Comparison of ENCODE assay signal across 1 cellular context in the genomic region with DNA sequence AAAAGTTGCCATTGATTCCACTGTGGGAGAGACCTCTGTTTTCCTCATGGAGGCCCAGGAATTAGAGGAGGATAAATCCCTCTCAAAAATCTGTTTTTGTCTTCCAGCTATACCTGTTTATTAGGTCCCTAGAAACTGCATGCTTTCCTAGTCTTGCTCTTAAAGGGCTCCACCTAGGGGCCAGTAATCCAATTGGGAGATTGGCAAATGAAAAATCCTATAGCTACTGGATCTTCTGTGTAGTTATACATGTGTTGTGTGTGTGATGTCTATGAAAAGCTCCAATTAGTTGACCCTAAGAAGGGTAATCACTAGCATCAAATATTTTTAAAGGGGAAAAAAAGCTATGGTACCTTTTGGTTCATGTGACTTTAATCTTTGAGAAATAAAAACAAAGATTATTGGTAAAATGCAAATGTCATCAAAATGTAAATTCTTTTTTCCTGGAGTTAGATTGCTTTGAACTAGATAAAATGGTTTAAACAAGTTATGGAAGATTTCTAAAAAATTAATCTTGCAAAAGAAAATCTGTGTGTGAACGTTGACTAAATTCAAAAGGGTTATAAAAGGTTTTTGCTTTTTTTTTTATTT.
TF ChIP-seq lines count a peak whose summit lies in the region.

No MANE protein-coding gene starts in this region.

TF ChIP-seq in GM23338, 12 proteins besides CTCF, POLR2A, EP300 and RAD21:
- TF ChIP-seq, protein P1, sequence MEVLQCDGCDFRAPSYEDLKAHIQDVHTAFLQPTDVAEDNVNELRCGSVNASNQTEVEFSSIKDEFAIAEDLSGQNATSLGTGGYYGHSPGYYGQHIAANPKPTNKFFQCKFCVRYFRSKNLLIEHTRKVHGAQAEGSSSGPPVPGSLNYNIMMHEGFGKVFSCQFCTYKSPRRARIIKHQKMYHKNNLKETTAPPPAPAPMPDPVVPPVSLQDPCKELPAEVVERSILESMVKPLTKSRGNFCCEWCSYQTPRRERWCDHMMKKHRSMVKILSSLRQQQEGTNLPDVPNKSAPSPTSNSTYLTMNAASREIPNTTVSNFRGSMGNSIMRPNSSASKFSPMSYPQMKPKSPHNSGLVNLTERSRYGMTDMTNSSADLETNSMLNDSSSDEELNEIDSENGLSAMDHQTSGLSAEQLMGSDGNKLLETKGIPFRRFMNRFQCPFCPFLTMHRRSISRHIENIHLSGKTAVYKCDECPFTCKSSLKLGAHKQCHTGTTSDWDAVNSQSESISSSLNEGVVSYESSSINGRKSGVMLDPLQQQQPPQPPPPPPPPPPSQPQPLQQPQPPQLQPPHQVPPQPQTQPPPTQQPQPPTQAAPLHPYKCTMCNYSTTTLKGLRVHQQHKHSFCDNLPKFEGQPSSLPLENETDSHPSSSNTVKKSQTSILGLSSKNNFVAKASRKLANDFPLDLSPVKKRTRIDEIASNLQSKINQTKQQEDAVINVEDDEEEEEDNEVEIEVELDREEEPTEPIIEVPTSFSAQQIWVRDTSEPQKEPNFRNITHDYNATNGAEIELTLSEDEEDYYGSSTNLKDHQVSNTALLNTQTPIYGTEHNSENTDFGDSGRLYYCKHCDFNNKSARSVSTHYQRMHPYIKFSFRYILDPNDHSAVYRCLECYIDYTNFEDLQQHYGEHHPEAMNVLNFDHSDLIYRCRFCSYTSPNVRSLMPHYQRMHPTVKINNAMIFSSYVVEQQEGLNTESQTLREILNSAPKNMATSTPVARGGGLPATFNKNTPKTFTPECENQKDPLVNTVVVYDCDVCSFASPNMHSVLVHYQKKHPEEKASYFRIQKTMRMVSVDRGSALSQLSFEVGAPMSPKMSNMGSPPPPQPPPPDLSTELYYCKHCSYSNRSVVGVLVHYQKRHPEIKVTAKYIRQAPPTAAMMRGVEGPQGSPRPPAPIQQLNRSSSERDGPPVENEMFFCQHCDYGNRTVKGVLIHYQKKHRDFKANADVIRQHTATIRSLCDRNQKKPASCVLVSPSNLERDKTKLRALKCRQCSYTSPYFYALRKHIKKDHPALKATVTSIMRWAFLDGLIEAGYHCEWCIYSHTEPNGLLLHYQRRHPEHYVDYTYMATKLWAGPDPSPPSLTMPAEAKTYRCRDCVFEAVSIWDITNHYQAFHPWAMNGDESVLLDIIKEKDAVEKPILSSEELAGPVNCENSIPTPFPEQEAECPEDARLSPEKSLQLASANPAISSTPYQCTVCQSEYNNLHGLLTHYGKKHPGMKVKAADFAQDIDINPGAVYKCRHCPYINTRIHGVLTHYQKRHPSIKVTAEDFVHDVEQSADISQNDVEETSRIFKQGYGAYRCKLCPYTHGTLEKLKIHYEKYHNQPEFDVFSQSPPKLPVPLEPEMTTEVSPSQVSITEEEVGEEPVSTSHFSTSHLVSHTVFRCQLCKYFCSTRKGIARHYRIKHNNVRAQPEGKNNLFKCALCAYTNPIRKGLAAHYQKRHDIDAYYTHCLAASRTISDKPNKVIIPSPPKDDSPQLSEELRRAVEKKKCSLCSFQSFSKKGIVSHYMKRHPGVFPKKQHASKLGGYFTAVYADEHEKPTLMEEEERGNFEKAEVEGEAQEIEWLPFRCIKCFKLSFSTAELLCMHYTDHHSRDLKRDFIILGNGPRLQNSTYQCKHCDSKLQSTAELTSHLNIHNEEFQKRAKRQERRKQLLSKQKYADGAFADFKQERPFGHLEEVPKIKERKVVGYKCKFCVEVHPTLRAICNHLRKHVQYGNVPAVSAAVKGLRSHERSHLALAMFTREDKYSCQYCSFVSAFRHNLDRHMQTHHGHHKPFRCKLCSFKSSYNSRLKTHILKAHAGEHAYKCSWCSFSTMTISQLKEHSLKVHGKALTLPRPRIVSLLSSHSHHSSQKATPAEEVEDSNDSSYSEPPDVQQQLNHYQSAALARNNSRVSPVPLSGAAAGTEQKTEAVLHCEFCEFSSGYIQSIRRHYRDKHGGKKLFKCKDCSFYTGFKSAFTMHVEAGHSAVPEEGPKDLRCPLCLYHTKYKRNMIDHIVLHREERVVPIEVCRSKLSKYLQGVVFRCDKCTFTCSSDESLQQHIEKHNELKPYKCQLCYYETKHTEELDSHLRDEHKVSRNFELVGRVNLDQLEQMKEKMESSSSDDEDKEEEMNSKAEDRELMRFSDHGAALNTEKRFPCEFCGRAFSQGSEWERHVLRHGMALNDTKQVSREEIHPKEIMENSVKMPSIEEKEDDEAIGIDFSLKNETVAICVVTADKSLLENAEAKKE (CRISPR knock-in tag; IDR thresholded peaks at IDR 0.05): no peak
- TF ChIP-seq ZNF114 (CRISPR knock-in tag; IDR thresholded peaks at IDR 0.05): no peak
- TF ChIP-seq JUNB (IDR thresholded peaks at IDR 0.05; ENCODE audit: unreplicated experiment): no peak
- no peak for TF ChIP-seq ZNF331 (CRISPR knock-in tag; IDR thresholded peaks at IDR 0.05; ENCODE audit: low read depth)
- no peak for TF ChIP-seq EZH2phosphoT487 (IDR thresholded peaks at IDR 0.05; ENCODE audit: unreplicated experiment)
- TF ChIP-seq NANOG (IDR thresholded peaks at IDR 0.05; ENCODE audit: borderline replicate concordance): no peak
- TF ChIP-seq, protein P2, sequence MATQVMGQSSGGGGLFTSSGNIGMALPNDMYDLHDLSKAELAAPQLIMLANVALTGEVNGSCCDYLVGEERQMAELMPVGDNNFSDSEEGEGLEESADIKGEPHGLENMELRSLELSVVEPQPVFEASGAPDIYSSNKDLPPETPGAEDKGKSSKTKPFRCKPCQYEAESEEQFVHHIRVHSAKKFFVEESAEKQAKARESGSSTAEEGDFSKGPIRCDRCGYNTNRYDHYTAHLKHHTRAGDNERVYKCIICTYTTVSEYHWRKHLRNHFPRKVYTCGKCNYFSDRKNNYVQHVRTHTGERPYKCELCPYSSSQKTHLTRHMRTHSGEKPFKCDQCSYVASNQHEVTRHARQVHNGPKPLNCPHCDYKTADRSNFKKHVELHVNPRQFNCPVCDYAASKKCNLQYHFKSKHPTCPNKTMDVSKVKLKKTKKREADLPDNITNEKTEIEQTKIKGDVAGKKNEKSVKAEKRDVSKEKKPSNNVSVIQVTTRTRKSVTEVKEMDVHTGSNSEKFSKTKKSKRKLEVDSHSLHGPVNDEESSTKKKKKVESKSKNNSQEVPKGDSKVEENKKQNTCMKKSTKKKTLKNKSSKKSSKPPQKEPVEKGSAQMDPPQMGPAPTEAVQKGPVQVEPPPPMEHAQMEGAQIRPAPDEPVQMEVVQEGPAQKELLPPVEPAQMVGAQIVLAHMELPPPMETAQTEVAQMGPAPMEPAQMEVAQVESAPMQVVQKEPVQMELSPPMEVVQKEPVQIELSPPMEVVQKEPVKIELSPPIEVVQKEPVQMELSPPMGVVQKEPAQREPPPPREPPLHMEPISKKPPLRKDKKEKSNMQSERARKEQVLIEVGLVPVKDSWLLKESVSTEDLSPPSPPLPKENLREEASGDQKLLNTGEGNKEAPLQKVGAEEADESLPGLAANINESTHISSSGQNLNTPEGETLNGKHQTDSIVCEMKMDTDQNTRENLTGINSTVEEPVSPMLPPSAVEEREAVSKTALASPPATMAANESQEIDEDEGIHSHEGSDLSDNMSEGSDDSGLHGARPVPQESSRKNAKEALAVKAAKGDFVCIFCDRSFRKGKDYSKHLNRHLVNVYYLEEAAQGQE (IDR thresholded peaks at IDR 0.05; ENCODE audit: unreplicated experiment): no peak
- TF ChIP-seq CREB1 (CRISPR knock-in tag; IDR thresholded peaks at IDR 0.05; ENCODE audit: low read depth): no peak
- TF ChIP-seq POLR2AphosphoS5 (IDR thresholded peaks at IDR 0.05; ENCODE audit: low read depth): no peak
- TF ChIP-seq STAT1 (IDR thresholded peaks at IDR 0.05; ENCODE audit: unreplicated experiment): no peak
- TF ChIP-seq ETS1 (IDR thresholded peaks at IDR 0.05): no peak
- TF ChIP-seq EZH2 (IDR thresholded peaks at IDR 0.05; ENCODE audit: low read depth, unreplicated experiment): no peak
